ENCODE assay signal across 8 cellular contexts in the genomic region with DNA sequence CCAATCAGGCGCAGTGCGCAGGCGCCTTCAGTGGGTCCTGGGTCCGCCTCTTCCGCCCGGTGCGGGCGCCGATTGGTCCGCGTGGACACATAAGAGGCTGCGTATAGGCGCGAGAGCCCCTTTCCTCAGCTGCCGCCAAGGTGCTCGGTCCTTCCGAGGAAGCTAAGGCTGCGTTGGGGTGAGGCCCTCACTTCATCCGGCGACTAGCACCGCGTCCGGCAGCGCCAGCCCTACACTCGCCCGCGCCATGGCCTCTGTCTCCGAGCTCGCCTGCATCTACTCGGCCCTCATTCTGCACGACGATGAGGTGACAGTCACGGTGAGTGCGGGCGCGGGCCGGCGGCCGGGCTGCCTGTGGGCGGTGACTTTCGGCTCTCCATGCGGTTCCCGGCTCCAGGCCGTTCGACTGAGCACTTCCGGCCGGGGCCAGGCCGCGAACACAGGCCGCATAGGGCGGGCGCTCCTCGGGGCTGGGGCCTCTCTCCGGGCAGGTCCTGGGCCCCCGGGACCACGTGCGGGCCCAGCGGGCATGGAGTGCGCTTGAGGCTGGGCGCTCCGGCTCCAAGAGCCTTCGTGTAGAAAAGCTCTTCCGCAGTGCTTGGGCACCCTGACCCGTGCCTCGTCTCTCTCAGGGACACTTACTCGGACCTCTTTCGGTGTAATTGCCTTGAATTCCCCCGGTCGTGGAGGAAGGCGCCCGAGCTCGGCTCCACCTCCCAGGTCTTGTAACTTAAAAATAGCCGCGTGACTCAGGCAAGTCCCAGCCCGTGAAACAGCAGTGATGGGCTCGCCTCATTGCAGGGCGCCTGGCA. TPM values are rescaled to one million over a fixed set of nuclear protein-coding genes. Genes with fewer than 3 reads are reported as not detected.
DNase-seq lines count a peak whose midpoint lies in the region; ATAC-seq, FAIRE-seq and TF ChIP-seq lines count a peak whose summit lies in the region.

A gene (plus strand): TSS at position 117 of the 812 bp plus-strand sequence. CDS start 131 bp downstream, at position 248.

- TF ChIP-seq CTCF in D721Med (IDR thresholded peaks at IDR 0.05; ENCODE audit: insufficient read depth, missing control alignments) (no peak), epithelial cell of proximal tubule (conservative IDR thresholded peaks at IDR 0.05; ENCODE audit: low read depth, low read length) (no peak)

- DNase-seq in D721Med (ENCODE audit: insufficient read length, low spot score), result peak; percentile 65
- peak; percentile 90 for DNase-seq in HuH-7 (ENCODE audit: low spot score)
- peak; percentile 61 for DNase-seq in OCI-M2 (lab: John Stamatoyannopoulos, UW; ENCODE audit: unreplicated experiment)
- DNase-seq in activated T-cell treated with anti-CD3 and anti-CD28 coated beads, Interleukin-2, amount 50 U/mL, for 1 hour, result peak; percentile 95
- DNase-seq in epithelial cell of proximal tubule (ENCODE audit: low read depth), result peak; percentile 67
- peak; percentile 95 for DNase-seq in stimulated activated CD8-positive, alpha-beta memory T cell treated with anti-CD3 and anti-CD28 coated beads, Interleukin-4, amount 100 ng/mL, for 48 hours

- FAIRE-seq in D721Med (lab: Jason Lieb, UNC), result no peak

- peaks cover 15 to 24% of the 10 kb centered on the region in 2 donors for H3K36me3 ChIP-seq in mucosa of rectum (ENCODE audit: control insufficient read depth in 2 of 2, insufficient read depth in 2 of 2, low read length in 2 of 2)

- peak within 1 kb of the TSS; percentile 88 for H3K9ac ChIP-seq in mucosa of rectum (ENCODE audit: low read depth in 1 of 2, low read length in 2 of 2)

- ATAC-seq in GM21515 (IDR thresholded peaks at IDR 0.05; ENCODE audit: unreplicated experiment), result peak; percentile 74

- H3K27ac ChIP-seq in mucosa of rectum (ENCODE audit: low read depth in 2 of 2, low read length in 2 of 2), result peak within 1 kb of the TSS; percentile 89 to 94

- no peaks in the 10 kb centered on the region for H3K9me3 ChIP-seq in mucosa of rectum (ENCODE audit: control insufficient read depth in 2 of 2, low read length in 2 of 2)

- H3K27me3 ChIP-seq in mucosa of rectum (ENCODE audit: control insufficient read depth in 2 of 2, insufficient read depth in 2 of 2, low read length in 2 of 2), result no peaks in the 10 kb centered on the region

- H3K4me3 ChIP-seq in epithelial cell of proximal tubule (ENCODE audit: low read depth, low read length) (peak within 1 kb of the TSS; percentile 89), mucosa of rectum (ENCODE audit: low read length in 2 of 2) (peak within 1 kb of the TSS; percentile 73 to 96)

- H3K4me1 ChIP-seq in mucosa of rectum (ENCODE audit: control insufficient read depth in 2 of 2, insufficient read depth in 2 of 2, low read length in 2 of 2), result peaks cover 16 to 21% of the 10 kb centered on the region in 2 donors

RNA-seq across cellular contexts. Expression of the gene that starts here (rescaled TPM):
- total RNA-seq in epithelial cell of proximal tubule, result 617 and 781 TPM in 2 replicates

Comparison
In these comparisons a context has a peak if more than half of its experiments do, and no peak if none do; other contexts are left out.
1. Peak in every context shown above with its lines: DNase-seq, ATAC-seq, H3K4me3 ChIP-seq and H3K27ac ChIP-seq.